In the genomic region with DNA sequence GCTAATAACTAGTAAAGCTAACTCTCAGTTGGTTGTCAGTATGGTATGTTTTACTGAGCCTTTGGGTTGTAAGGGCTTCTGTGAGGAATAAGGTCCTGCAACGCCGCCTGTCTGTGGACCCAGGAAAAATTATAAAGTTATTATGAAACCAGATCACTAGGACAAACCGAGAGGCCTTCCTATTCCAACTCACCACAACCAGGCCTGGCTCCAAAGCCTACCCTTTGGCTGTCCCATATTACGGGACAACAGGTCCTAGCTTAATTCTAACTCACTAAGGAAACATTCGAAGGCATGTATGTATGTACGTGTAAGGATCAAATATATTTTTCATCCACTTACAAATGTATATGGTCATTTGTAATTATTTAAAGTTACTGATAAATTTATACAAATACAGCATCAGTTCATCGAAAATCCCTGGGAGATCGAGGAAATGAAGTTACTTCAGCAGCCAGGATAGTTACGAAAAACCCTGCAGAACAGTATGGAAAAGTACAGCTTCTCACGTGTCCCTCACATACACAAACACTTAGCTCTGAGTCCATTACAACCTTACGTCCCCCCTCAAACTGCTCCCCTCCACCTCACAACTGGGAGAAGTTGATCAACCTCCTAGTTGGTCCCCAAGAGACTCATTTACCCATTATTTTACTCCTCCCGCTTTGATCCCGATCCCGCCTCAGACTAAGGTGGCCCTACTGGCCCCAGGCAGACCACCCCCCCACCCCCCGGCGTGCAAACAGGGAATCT, we compare ENCODE assay signal across 1 cellular context.
A peak's percentile ranks its signal among the peaks of the same experiment; 100 is the strongest.
TF ChIP-seq lines count a peak whose summit lies in the region.

No MANE protein-coding gene starts in this region.

TF ChIP-seq in K562, 482 proteins besides CTCF, POLR2A, EP300 and RAD21 (continued from another document and continues in another):
- TF ChIP-seq, protein P1, sequence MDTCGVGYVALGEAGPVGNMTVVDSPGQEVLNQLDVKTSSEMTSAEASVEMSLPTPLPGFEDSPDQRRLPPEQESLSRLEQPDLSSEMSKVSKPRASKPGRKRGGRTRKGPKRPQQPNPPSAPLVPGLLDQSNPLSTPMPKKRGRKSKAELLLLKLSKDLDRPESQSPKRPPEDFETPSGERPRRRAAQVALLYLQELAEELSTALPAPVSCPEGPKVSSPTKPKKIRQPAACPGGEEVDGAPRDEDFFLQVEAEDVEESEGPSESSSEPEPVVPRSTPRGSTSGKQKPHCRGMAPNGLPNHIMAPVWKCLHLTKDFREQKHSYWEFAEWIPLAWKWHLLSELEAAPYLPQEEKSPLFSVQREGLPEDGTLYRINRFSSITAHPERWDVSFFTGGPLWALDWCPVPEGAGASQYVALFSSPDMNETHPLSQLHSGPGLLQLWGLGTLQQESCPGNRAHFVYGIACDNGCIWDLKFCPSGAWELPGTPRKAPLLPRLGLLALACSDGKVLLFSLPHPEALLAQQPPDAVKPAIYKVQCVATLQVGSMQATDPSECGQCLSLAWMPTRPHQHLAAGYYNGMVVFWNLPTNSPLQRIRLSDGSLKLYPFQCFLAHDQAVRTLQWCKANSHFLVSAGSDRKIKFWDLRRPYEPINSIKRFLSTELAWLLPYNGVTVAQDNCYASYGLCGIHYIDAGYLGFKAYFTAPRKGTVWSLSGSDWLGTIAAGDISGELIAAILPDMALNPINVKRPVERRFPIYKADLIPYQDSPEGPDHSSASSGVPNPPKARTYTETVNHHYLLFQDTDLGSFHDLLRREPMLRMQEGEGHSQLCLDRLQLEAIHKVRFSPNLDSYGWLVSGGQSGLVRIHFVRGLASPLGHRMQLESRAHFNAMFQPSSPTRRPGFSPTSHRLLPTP (IDR thresholded peaks at IDR 0.05; ENCODE audit: borderline replicate concordance, extremely low read depth, insufficient read length) = no peak
- TF ChIP-seq JUND (IDR thresholded peaks at IDR 0.05; ENCODE audit: borderline replicate concordance, low read depth, low read length) (peak; percentile 20; the same call in 1 of the 2 replicates), JUND (tag; IDR thresholded peaks at IDR 0.05; ENCODE audit: borderline replicate concordance, low read depth, low read length) (no peak), ZNF253 (CRISPR knock-in tag; conservative IDR thresholded peaks at IDR 0.05) (no peak), EZH2 (IDR thresholded peaks at IDR 0.05; ENCODE audit: borderline replicate concordance, low read depth, low read length) (no peak), ZNF311 (CRISPR knock-in tag; IDR thresholded peaks at IDR 0.05) (no peak), MAZ (CRISPR knock-in tag; conservative IDR thresholded peaks at IDR 0.05 in 1 of 2, IDR thresholded peaks at IDR 0.05 in 1 of 2) (peak in 1 of 2 experiments; percentile 55; a peak in 1 of 4 replicates), HDAC2 (IDR thresholded peaks at IDR 0.05) (no peak), RAD51 (IDR thresholded peaks at IDR 0.05; ENCODE audit: borderline replicate concordance, low read depth) (no peak), HDAC8 (tag; IDR thresholded peaks at IDR 0.05) (no peak), POU5F1 (IDR thresholded peaks at IDR 0.05; ENCODE audit: borderline replicate concordance, low read depth, low read length, partially characterized antibody) (no peak), NFATC3 (IDR thresholded peaks at IDR 0.05) (no peak), NEUROD1 (IDR thresholded peaks at IDR 0.05; ENCODE audit: borderline replicate concordance, low read depth, low read length, partially characterized antibody) (no peak), NCOA6 (IDR thresholded peaks at IDR 0.05) (no peak), KLF1 (tag; IDR thresholded peaks at IDR 0.05) (no peak), MTA3 (IDR thresholded peaks at IDR 0.05; ENCODE audit: borderline replicate concordance) (no peak), ZNF134 (CRISPR knock-in tag; conservative IDR thresholded peaks at IDR 0.05) (no peak), SNIP1 (IDR thresholded peaks at IDR 0.05; ENCODE audit: low read depth) (no peak), CHCHD3 (CRISPR knock-in tag; IDR thresholded peaks at IDR 0.05) (no peak), KLF10 (CRISPR knock-in tag; IDR thresholded peaks at IDR 0.05) (no peak), ZNF212 (CRISPR knock-in tag; IDR thresholded peaks at IDR 0.05) (no peak), ESRRB (CRISPR knock-in tag; IDR thresholded peaks at IDR 0.05; ENCODE audit: borderline replicate concordance) (no peak), MCM5 (IDR thresholded peaks at IDR 0.05; ENCODE audit: low read depth) (no peak)
- TF ChIP-seq, protein P2, sequence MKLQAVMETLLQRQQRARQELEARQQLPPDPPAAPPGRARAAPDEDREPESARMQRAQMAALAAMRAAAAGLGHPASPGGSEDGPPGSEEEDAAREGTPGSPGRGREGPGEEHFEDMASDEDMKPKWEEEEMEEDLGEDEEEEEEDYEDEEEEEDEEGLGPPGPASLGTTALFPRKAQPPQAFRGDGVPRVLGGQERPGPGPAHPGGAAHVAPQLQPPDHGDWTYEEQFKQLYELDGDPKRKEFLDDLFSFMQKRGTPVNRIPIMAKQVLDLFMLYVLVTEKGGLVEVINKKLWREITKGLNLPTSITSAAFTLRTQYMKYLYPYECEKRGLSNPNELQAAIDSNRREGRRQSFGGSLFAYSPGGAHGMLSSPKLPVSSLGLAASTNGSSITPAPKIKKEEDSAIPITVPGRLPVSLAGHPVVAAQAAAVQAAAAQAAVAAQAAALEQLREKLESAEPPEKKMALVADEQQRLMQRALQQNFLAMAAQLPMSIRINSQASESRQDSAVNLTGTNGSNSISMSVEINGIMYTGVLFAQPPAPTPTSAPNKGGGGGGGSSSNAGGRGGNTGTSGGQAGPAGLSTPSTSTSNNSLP (IDR thresholded peaks at IDR 0.05; ENCODE audit: borderline replicate concordance, low read depth, low read length) = peak; percentile 99
- TF ChIP-seq, protein P3, sequence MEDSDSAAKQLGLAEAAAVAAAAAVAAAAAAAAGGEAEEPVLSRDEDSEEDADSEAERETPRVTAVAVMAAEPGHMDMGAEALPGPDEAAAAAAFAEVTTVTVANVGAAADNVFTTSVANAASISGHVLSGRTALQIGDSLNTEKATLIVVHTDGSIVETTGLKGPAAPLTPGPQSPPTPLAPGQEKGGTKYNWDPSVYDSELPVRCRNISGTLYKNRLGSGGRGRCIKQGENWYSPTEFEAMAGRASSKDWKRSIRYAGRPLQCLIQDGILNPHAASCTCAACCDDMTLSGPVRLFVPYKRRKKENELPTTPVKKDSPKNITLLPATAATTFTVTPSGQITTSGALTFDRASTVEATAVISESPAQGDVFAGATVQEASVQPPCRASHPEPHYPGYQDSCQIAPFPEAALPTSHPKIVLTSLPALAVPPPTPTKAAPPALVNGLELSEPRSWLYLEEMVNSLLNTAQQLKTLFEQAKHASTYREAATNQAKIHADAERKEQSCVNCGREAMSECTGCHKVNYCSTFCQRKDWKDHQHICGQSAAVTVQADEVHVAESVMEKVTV (CRISPR knock-in tag; IDR thresholded peaks at IDR 0.05) = peak; percentile 65; the same call in 1 of the 2 replicates
- TF ChIP-seq, protein P4, sequence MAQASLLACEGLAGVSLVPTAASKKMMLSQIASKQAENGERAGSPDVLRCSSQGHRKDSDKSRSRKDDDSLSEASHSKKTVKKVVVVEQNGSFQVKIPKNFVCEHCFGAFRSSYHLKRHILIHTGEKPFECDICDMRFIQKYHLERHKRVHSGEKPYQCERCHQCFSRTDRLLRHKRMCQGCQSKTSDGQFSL (CRISPR knock-in tag; IDR thresholded peaks at IDR 0.05) = peak; percentile 57; the same call in 1 of the 2 replicates
- TF ChIP-seq, protein P4 (tag; IDR thresholded peaks at IDR 0.05) = 0 out of 4 replicates have a peak, but pooled peaks of 1 of the 2 experiments have one; percentile 35
- TF ChIP-seq, protein P5, sequence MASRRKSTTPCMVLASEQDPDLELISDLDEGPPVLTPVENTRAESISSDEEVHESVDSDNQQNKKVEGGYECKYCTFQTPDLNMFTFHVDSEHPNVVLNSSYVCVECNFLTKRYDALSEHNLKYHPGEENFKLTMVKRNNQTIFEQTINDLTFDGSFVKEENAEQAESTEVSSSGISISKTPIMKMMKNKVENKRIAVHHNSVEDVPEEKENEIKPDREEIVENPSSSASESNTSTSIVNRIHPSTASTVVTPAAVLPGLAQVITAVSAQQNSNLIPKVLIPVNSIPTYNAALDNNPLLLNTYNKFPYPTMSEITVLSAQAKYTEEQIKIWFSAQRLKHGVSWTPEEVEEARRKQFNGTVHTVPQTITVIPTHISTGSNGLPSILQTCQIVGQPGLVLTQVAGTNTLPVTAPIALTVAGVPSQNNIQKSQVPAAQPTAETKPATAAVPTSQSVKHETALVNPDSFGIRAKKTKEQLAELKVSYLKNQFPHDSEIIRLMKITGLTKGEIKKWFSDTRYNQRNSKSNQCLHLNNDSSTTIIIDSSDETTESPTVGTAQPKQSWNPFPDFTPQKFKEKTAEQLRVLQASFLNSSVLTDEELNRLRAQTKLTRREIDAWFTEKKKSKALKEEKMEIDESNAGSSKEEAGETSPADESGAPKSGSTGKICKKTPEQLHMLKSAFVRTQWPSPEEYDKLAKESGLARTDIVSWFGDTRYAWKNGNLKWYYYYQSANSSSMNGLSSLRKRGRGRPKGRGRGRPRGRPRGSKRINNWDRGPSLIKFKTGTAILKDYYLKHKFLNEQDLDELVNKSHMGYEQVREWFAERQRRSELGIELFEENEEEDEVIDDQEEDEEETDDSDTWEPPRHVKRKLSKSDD (conservative IDR thresholded peaks at IDR 0.05; ENCODE audit: low read length) = no peak
- TF ChIP-seq, protein P6, sequence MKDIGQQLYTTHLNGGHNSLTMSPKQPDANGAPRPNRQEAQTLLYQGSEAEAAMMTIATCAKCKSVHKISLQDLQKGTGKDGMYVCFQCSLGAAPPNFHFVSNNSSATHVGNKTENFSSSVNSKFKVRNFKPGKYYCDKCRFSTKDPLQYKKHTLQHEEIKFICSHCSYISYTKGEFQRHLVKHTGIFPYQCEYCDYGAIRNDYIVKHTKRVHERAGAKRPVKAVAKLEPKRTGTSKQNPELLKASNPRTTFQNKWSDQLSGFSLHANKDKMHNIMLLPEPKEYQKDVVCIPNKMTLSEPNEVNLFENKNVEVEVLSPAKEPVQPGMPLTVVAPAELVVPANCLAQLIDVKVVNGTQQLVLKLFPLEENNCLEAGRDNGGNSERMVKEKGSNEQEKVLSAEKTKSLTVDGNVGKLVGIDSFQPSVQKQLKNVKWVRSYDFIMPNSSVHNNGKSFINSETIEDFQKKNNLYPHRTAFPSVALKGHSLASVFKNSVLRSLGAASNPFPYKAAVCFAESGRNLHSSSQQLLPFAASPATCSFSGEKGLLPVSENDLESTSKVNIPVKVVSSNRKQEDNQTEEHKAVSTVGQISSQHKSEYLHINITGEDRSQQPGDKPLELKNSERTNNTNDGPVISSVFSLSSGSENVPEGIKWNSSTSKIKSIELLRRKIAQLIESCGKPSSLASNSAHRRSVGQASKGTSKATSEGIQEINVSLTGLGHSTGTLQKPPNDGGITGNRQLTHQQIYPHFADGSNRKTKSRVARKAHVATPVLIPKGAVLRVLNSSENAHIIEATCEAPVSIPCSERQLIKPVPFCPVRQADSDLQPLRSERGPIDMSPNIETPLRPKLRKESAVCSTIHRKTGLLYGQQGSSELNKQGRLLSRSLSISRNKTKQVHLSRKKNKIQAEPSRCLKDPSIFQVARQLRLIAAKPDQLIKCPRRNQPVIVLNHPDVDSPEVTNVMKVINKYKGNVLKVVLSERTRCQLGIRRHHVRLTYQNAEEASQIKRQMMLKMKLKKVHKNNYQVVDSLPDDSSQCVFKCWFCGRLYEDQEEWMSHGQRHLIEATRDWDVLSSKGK (CRISPR knock-in tag; IDR thresholded peaks at IDR 0.05) = no peak
- TF ChIP-seq, protein P7, sequence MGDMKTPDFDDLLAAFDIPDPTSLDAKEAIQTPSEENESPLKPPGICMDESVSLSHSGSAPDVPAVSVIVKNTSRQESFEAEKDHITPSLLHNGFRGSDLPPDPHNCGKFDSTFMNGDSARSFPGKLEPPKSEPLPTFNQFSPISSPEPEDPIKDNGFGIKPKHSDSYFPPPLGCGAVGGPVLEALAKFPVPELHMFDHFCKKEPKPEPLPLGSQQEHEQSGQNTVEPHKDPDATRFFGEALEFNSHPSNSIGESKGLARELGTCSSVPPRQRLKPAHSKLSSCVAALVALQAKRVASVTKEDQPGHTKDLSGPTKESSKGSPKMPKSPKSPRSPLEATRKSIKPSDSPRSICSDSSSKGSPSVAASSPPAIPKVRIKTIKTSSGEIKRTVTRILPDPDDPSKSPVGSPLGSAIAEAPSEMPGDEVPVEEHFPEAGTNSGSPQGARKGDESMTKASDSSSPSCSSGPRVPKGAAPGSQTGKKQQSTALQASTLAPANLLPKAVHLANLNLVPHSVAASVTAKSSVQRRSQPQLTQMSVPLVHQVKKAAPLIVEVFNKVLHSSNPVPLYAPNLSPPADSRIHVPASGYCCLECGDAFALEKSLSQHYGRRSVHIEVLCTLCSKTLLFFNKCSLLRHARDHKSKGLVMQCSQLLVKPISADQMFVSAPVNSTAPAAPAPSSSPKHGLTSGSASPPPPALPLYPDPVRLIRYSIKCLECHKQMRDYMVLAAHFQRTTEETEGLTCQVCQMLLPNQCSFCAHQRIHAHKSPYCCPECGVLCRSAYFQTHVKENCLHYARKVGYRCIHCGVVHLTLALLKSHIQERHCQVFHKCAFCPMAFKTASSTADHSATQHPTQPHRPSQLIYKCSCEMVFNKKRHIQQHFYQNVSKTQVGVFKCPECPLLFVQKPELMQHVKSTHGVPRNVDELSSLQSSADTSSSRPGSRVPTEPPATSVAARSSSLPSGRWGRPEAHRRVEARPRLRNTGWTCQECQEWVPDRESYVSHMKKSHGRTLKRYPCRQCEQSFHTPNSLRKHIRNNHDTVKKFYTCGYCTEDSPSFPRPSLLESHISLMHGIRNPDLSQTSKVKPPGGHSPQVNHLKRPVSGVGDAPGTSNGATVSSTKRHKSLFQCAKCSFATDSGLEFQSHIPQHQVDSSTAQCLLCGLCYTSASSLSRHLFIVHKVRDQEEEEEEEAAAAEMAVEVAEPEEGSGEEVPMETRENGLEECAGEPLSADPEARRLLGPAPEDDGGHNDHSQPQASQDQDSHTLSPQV (IDR thresholded peaks at IDR 0.05) = 0 out of 2 replicates have a peak, but pooled peaks have one; percentile 19
- TF ChIP-seq, protein P8, sequence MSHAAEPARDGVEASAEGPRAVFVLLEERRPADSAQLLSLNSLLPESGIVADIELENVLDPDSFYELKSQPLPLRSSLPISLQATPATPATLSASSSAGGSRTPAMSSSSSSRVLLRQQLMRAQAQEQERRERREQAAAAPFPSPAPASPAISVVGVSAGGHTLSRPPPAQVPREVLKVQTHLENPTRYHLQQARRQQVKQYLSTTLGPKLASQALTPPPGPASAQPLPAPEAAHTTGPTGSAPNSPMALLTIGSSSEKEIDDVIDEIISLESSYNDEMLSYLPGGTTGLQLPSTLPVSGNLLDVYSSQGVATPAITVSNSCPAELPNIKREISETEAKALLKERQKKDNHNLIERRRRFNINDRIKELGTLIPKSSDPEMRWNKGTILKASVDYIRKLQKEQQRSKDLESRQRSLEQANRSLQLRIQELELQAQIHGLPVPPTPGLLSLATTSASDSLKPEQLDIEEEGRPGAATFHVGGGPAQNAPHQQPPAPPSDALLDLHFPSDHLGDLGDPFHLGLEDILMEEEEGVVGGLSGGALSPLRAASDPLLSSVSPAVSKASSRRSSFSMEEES (CRISPR knock-in tag; IDR thresholded peaks at IDR 0.05) = no peak
